Comparison of ENCODE assay signal across 1 cellular context in the genomic region with DNA sequence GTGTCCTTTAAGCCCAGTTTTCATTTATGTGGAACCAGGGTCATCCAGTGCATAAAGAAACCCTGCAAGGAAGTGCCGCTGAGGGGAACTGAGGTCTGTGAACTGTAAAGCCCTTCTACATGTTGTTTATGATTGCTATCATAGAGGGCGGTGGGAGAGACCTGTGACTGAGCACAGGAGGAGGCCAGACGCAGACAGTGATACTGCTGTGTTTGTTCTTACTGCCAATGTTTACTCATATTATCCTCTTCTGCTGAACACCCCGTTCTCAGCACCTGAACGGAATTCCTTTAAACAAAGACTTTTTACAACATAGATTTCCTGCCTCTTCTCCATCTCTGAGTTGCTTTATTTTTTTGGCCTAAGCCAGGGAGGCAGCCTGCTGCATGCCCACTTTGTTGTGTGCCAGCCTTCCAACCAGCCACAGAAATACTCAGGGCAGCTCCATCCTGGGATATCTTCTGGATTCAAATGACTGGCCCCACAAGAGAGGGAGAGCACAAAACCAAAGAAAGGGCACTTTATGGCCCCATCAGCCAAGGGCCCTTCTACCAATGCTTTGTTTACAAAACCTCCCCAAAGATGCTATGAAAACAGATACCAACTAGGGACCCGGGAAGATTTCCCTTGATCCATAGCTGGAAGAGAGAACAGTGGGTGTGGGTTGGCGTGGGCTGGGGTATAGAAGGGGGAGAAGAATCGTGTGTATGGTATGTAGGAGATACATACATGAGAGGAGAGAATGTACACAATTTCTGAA.
TF ChIP-seq lines count a peak whose summit lies in the region.

No MANE protein-coding gene starts in this region.

TF ChIP-seq in HepG2, 621 proteins besides CTCF, POLR2A, EP300 and RAD21:
- TF ChIP-seq, protein P1, sequence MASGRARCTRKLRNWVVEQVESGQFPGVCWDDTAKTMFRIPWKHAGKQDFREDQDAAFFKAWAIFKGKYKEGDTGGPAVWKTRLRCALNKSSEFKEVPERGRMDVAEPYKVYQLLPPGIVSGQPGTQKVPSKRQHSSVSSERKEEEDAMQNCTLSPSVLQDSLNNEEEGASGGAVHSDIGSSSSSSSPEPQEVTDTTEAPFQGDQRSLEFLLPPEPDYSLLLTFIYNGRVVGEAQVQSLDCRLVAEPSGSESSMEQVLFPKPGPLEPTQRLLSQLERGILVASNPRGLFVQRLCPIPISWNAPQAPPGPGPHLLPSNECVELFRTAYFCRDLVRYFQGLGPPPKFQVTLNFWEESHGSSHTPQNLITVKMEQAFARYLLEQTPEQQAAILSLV (CRISPR knock-in tag; IDR thresholded peaks at IDR 0.05; ENCODE audit: borderline replicate concordance) = no peak
- TF ChIP-seq REPIN1 (CRISPR knock-in tag; IDR thresholded peaks at IDR 0.05; ENCODE audit: borderline replicate concordance, low read depth) (no peak), MED8 (CRISPR knock-in tag; IDR thresholded peaks at IDR 0.05; ENCODE audit: insufficient replicate concordance) (no peak)
- TF ChIP-seq, protein P2, sequence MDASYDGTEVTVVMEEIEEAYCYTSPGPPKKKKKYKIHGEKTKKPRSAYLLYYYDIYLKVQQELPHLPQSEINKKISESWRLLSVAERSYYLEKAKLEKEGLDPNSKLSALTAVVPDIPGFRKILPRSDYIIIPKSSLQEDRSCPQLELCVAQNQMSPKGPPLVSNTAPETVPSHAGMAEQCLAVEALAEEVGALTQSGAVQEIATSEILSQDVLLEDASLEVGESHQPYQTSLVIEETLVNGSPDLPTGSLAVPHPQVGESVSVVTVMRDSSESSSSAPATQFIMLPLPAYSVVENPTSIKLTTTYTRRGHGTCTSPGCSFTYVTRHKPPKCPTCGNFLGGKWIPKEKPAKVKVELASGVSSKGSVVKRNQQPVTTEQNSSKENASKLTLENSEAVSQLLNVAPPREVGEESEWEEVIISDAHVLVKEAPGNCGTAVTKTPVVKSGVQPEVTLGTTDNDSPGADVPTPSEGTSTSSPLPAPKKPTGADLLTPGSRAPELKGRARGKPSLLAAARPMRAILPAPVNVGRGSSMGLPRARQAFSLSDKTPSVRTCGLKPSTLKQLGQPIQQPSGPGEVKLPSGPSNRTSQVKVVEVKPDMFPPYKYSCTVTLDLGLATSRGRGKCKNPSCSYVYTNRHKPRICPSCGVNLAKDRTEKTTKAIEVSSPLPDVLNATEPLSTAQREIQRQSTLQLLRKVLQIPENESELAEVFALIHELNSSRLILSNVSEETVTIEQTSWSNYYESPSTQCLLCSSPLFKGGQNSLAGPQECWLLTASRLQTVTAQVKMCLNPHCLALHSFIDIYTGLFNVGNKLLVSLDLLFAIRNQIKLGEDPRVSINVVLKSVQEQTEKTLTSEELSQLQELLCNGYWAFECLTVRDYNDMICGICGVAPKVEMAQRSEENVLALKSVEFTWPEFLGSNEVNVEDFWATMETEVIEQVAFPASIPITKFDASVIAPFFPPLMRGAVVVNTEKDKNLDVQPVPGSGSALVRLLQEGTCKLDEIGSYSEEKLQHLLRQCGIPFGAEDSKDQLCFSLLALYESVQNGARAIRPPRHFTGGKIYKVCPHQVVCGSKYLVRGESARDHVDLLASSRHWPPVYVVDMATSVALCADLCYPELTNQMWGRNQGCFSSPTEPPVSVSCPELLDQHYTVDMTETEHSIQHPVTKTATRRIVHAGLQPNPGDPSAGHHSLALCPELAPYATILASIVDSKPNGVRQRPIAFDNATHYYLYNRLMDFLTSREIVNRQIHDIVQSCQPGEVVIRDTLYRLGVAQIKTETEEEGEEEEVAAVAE (CRISPR knock-in tag; IDR thresholded peaks at IDR 0.05; ENCODE audit: borderline replicate concordance) = no peak
